Comparison of ENCODE assay signal across 21 cellular contexts in genomic region chr12:103806807-103807206, GRCh38. TPM values are rescaled to one million over a fixed set of nuclear protein-coding genes. Genes with fewer than 3 reads are reported as not detected.
DNase-seq lines count a peak whose midpoint lies in the region; ATAC-seq, FAIRE-seq and TF ChIP-seq lines count a peak whose summit lies in the region.
"Had no signal": no experiment of that assay in that cellular context is flagged by ENCODE, and none has a peak within 500 bp of the region (broad histone marks: within the 10 kb centered on the region; RNA-seq: fewer than 3 reads in every experiment).

No MANE protein-coding gene starts in this region.

- H3K4me3 ChIP-seq in astrocyte (ENCODE audit: insufficient read depth, low read depth, low read length) = no peak overlapping the region
- no peak overlapping the region for H3K4me3 ChIP-seq in naive thymus-derived CD4-positive, alpha-beta T cell (ENCODE audit: low read length)
- H3K4me3 ChIP-seq: esophagus squamous epithelium, GM12878 had no signal

- H2AFZ ChIP-seq in astrocyte (ENCODE audit: low read depth, low read length) = no peak overlapping the region

- DNase-seq in Calu3 (no peak), NOMO-1 (lab: John Stamatoyannopoulos, UW; ENCODE audit: unreplicated experiment in 2 of 2) (peak; percentile 70 to 94), astrocyte (ENCODE audit: low read depth) (peak; percentile 50), urothelium cell line (ENCODE audit: low spot score) (no peak), NCI-H1048 (lab: John Stamatoyannopoulos, UW) (no peak)
- no peak for DNase-seq in naive thymus-derived CD4-positive, alpha-beta T cell
- no peak for DNase-seq in stimulated activated naive CD8-positive, alpha-beta T cell treated with anti-CD3 and anti-CD28 coated beads, Interleukin-15, amount 100 ng/mL, for 72 hours
- DNase-seq: activated naive CD8-positive, alpha-beta T cell treated with anti-CD3 and anti-CD28 coated beads for 36 hours; cerebellar nuclear complex; DND-41; esophagus squamous epithelium; NCI-H1417; NCI-H446 treated with DMSO at 0.1 percent for 48 hours; RPMI8226; stimulated activated CD4-positive, alpha-beta T cell treated with anti-CD3 and anti-CD28 coated beads, Interleukin-2, amount 100 ng/mL, for 24 hours had no signal

- no TSS peak for BruUV-seq in Calu3 (replicated peaks; lab: Mats Ljungman, UMichigan)

- H3K27ac ChIP-seq in astrocyte (ENCODE audit: low read depth, low read length) = no peak overlapping the region
- no peak overlapping the region for H3K27ac ChIP-seq in naive thymus-derived CD4-positive, alpha-beta T cell (ENCODE audit: low read depth, low read length)
- H3K27ac ChIP-seq: esophagus squamous epithelium, VCaP had no signal

- no peak overlapping the region for H3K4me3 Mint-ChIP-seq in Calu3 (ENCODE audit: low read depth, unreplicated experiment)
- no peak overlapping the region for H3K4me3 Mint-ChIP-seq in astrocyte (ENCODE audit: unreplicated experiment)
- no peak overlapping the region for H3K4me3 Mint-ChIP-seq in naive thymus-derived CD4-positive, alpha-beta T cell
- H3K4me3 Mint-ChIP-seq in stimulated activated naive CD8-positive, alpha-beta T cell treated with anti-CD3 and anti-CD28 coated beads, Interleukin-15, amount 100 ng/mL, for 72 hours = no peak overlapping the region
- H3K4me3 Mint-ChIP-seq: activated naive CD8-positive, alpha-beta T cell treated with anti-CD3 and anti-CD28 coated beads for 36 hours; mesothelial cell of epicardium; stimulated activated effector memory CD8-positive, alpha-beta T cell treated with anti-CD3 and anti-CD28 coated beads, Interleukin-12 subunit alpha, Interleukin-12 subunit beta, amount 100 ng/mL, for 72 hours had no signal

- no peak for TF ChIP-seq CTCF in Calu3 (IDR thresholded peaks at IDR 0.05; ENCODE audit: unreplicated experiment)
- TF ChIP-seq CTCF in astrocyte (IDR thresholded peaks at IDR 0.05; ENCODE audit: insufficient read depth, low read depth, low read length) = no peak

- peaks cover 5% of the 10 kb centered on the region for H3K36me3 ChIP-seq in astrocyte (ENCODE audit: insufficient read depth, low read length)
- no peaks in the 10 kb centered on the region for H3K36me3 ChIP-seq in naive thymus-derived CD4-positive, alpha-beta T cell (ENCODE audit: control insufficient read depth in 2 of 3, insufficient read depth in 3 of 3, low read length in 3 of 3)

- H3K27ac Mint-ChIP-seq in Calu3 (ENCODE audit: unreplicated experiment) (peak overlapping the region; percentile 7), astrocyte (ENCODE audit: unreplicated experiment) (no peak overlapping the region)
- peak overlapping the region in 1 of 9 donors; percentile 43 for H3K27ac Mint-ChIP-seq in naive thymus-derived CD4-positive, alpha-beta T cell
- peak overlapping the region in 1 of 2 donors; percentile 2 for H3K27ac Mint-ChIP-seq in stimulated activated naive CD8-positive, alpha-beta T cell treated with anti-CD3 and anti-CD28 coated beads, Interleukin-15, amount 100 ng/mL, for 72 hours
- H3K27ac Mint-ChIP-seq: activated naive CD8-positive, alpha-beta T cell treated with anti-CD3 and anti-CD28 coated beads for 36 hours; mesothelial cell of epicardium; progenitor cell of endocrine pancreas; stimulated activated effector memory CD8-positive, alpha-beta T cell treated with anti-CD3 and anti-CD28 coated beads, Interleukin-12 subunit alpha, Interleukin-12 subunit beta, amount 100 ng/mL, for 72 hours had no signal

- FAIRE-seq in astrocyte (lab: Jason Lieb, UNC) (no peak), urothelium cell line (lab: Jason Lieb, UNC) (no peak)
- FAIRE-seq: GM12878 had no signal

- H3K79me2 ChIP-seq in astrocyte (ENCODE audit: insufficient read depth, low read length) = peaks cover 53% of the 10 kb centered on the region

- H4K20me1 ChIP-seq in astrocyte (ENCODE audit: insufficient read depth, low read length) = peaks cover 9% of the 10 kb centered on the region

- H3K9me3 ChIP-seq in astrocyte (ENCODE audit: insufficient read depth, low read depth, low read length) = no peaks in the 10 kb centered on the region
- H3K9me3 ChIP-seq in naive thymus-derived CD4-positive, alpha-beta T cell (ENCODE audit: control insufficient read depth in 2 of 3, low read length in 3 of 3) = no peaks in the 10 kb centered on the region
- H3K9me3 ChIP-seq: esophagus squamous epithelium had no signal

- CTCF ChIA-PET in Calu3 (lab: Charles Lee) = no interaction called here
- CTCF ChIA-PET in naive thymus-derived CD4-positive, alpha-beta T cell (lab: Charles Lee) = no interaction called here

- ATAC-seq in naive thymus-derived CD4-positive, alpha-beta T cell = peak; percentile 65
- no peak for ATAC-seq in GM19351 (IDR thresholded peaks at IDR 0.05; ENCODE audit: unreplicated experiment)
- ATAC-seq in stimulated activated naive CD8-positive, alpha-beta T cell treated with anti-CD3 and anti-CD28 coated beads, Interleukin-15, amount 100 ng/mL, for 72 hours = no peak
- ATAC-seq: GM12878; stimulated activated effector memory CD8-positive, alpha-beta T cell treated with anti-CD3 and anti-CD28 coated beads, Interleukin-12 subunit alpha, Interleukin-12 subunit beta, amount 100 ng/mL, for 72 hours had no signal

- H3K36me3 Mint-ChIP-seq in Calu3 (ENCODE audit: insufficient read depth, unreplicated experiment) (peaks cover 33% of the 10 kb centered on the region), astrocyte (ENCODE audit: low read depth, unreplicated experiment) (peaks cover 19% of the 10 kb centered on the region)
- peaks cover 1 to 60% (median 29%) of the 10 kb centered on the region in 5 donors for H3K36me3 Mint-ChIP-seq in naive thymus-derived CD4-positive, alpha-beta T cell

- peaks cover 59% of the 10 kb centered on the region for H3K4me1 ChIP-seq in astrocyte (ENCODE audit: insufficient read depth, low read length)
- H3K4me1 ChIP-seq in naive thymus-derived CD4-positive, alpha-beta T cell (ENCODE audit: control insufficient read depth in 2 of 2, insufficient read depth in 2 of 2, low read length in 2 of 2) = no peaks in the 10 kb centered on the region

- H3K4me1 Mint-ChIP-seq in Calu3 (ENCODE audit: low read depth, unreplicated experiment) (peaks cover 56% of the 10 kb centered on the region), astrocyte (ENCODE audit: low read depth, unreplicated experiment) (peaks cover 41% of the 10 kb centered on the region)
- H3K4me1 Mint-ChIP-seq in naive thymus-derived CD4-positive, alpha-beta T cell = peaks cover 0 to 2% (median 0%) of the 10 kb centered on the region in 7 donors
- H3K4me1 Mint-ChIP-seq in stimulated activated naive CD8-positive, alpha-beta T cell treated with anti-CD3 and anti-CD28 coated beads, Interleukin-15, amount 100 ng/mL, for 72 hours = no peaks in the 10 kb centered on the region
- H3K4me1 Mint-ChIP-seq: activated naive CD8-positive, alpha-beta T cell treated with anti-CD3 and anti-CD28 coated beads for 36 hours had no signal

- POLR2A ChIA-PET in naive thymus-derived CD4-positive, alpha-beta T cell (lab: Charles Lee) = no interaction called here

- intact Hi-C loops in Calu3 (cut with micrococcal nuclease; ENCODE audit: unreplicated experiment) = no loop called here
- intact Hi-C loops in naive thymus-derived CD4-positive, alpha-beta T cell (cut with micrococcal nuclease) = no loop called here

- peaks cover 3% of the 10 kb centered on the region for H3K9me3 Mint-ChIP-seq in Calu3 (ENCODE audit: low read depth, unreplicated experiment)
- H3K9me3 Mint-ChIP-seq in astrocyte (ENCODE audit: unreplicated experiment) = no peaks in the 10 kb centered on the region
- H3K9me3 Mint-ChIP-seq in naive thymus-derived CD4-positive, alpha-beta T cell = peaks cover 0 to 1% (median 0%) of the 10 kb centered on the region in 11 donors
- no peaks in the 10 kb centered on the region for H3K9me3 Mint-ChIP-seq in stimulated activated naive CD8-positive, alpha-beta T cell treated with anti-CD3 and anti-CD28 coated beads, Interleukin-15, amount 100 ng/mL, for 72 hours
- H3K9me3 Mint-ChIP-seq: activated naive CD8-positive, alpha-beta T cell treated with anti-CD3 and anti-CD28 coated beads for 36 hours; mesothelial cell of epicardium; stimulated activated effector memory CD8-positive, alpha-beta T cell treated with anti-CD3 and anti-CD28 coated beads, Interleukin-12 subunit alpha, Interleukin-12 subunit beta, amount 100 ng/mL, for 72 hours had no signal

- H3K27me3 Mint-ChIP-seq in Calu3 (ENCODE audit: unreplicated experiment) (no peaks in the 10 kb centered on the region), astrocyte (ENCODE audit: low read depth, unreplicated experiment) (no peaks in the 10 kb centered on the region)
- no peaks in the 10 kb centered on the region for H3K27me3 Mint-ChIP-seq in naive thymus-derived CD4-positive, alpha-beta T cell
- H3K27me3 Mint-ChIP-seq in stimulated activated naive CD8-positive, alpha-beta T cell treated with anti-CD3 and anti-CD28 coated beads, Interleukin-15, amount 100 ng/mL, for 72 hours = no peaks in the 10 kb centered on the region
- H3K27me3 Mint-ChIP-seq: activated naive CD8-positive, alpha-beta T cell treated with anti-CD3 and anti-CD28 coated beads for 36 hours; progenitor cell of endocrine pancreas had no signal

- no peaks in the 10 kb centered on the region for H3K27me3 ChIP-seq in astrocyte (ENCODE audit: insufficient read depth, low read length)
- no peaks in the 10 kb centered on the region for H3K27me3 ChIP-seq in naive thymus-derived CD4-positive, alpha-beta T cell (ENCODE audit: control insufficient read depth in 2 of 2, insufficient read depth in 2 of 2, low read length in 2 of 2)
- H3K27me3 ChIP-seq: esophagus squamous epithelium had no signal

- peak overlapping the region; percentile 30 for H3K4me2 ChIP-seq in astrocyte (ENCODE audit: low read length)

- H3K9ac ChIP-seq in astrocyte (ENCODE audit: low read length) = no peak overlapping the region

RNA-seq across cellular contexts. Expression of gene NT5DC3, which starts 34.2 kb away (rescaled TPM):
- total RNA-seq in Calu3 (2022) = 18.1 and 24.0 TPM in 2 replicates
- total RNA-seq in astrocyte = 12.0 and 13.6 TPM in 2 replicates
- 1 to 10 TPM; 3.9 to 5.0 (median 4.5) TPM for total RNA-seq in naive thymus-derived CD4-positive, alpha-beta T cell
- polyA plus RNA-seq in naive thymus-derived CD4-positive, alpha-beta T cell = 1 to 10 TPM in 1 of 2 donors, under 1 TPM in 1; 0.99 to 1.6 TPM

Comparison
In these comparisons a context has a peak if more than half of its experiments do, and no peak if none do; other contexts are left out.
1. DNase-seq: peak in NOMO-1 (2 of 2) and astrocyte (single experiment); none in Calu3 (single experiment), naive thymus-derived CD4-positive, alpha-beta T cell (0 of 9), urothelium cell line (single experiment), NCI-H1048 (single experiment) and stimulated activated naive CD8-positive, alpha-beta T cell treated with anti-CD3 and anti-CD28 coated beads, Interleukin-15, amount 100 ng/mL, for 72 hours (0 of 2).